ENCODE assay signal across 8 cellular contexts in genomic region chr7:92461027-92462003, GRCh38. TPM values are rescaled to one million over a fixed set of nuclear protein-coding genes. Genes with fewer than 3 reads are reported as not detected.
DNase-seq lines count a peak whose midpoint lies in the region; ATAC-seq, FAIRE-seq and TF ChIP-seq lines count a peak whose summit lies in the region.

No MANE protein-coding gene starts in this region.

- FAIRE-seq in GM12892 (lab: Jason Lieb, UNC): peak; percentile 93

- no peak overlapping the region for H3K4me3 Mint-ChIP-seq in activated T-helper 1 cell treated with anti-CD3 and anti-CD28 coated beads, Interleukin-12 subunit alpha, Interleukin-12 subunit beta, Interleukin-2, Interleukin-4 antibody, amounts not matched to agents 30 ng/mL and 10 ng/mL and 1 ng/mL, durations not matched to agents 14 hours and 24 hours and 36 hours

- peaks cover 6% of the 10 kb centered on the region for H3K36me3 Mint-ChIP-seq in activated T-helper 1 cell treated with anti-CD3 and anti-CD28 coated beads, Interleukin-12 subunit alpha, Interleukin-12 subunit beta, Interleukin-2, Interleukin-4 antibody, amounts not matched to agents 30 ng/mL and 10 ng/mL and 1 ng/mL, durations not matched to agents 14 hours and 24 hours and 36 hours (ENCODE audit: low read depth)

- no peaks in the 10 kb centered on the region for H3K4me1 Mint-ChIP-seq in activated T-helper 1 cell treated with anti-CD3 and anti-CD28 coated beads, Interleukin-12 subunit alpha, Interleukin-12 subunit beta, Interleukin-2, Interleukin-4 antibody, amounts not matched to agents 30 ng/mL and 10 ng/mL and 1 ng/mL, durations not matched to agents 14 hours and 24 hours and 36 hours (ENCODE audit: low read depth)

- H3K9me3 Mint-ChIP-seq in activated T-helper 1 cell treated with anti-CD3 and anti-CD28 coated beads, Interleukin-12 subunit alpha, Interleukin-12 subunit beta, Interleukin-2, Interleukin-4 antibody, amounts not matched to agents 30 ng/mL and 10 ng/mL and 1 ng/mL, durations not matched to agents 14 hours and 24 hours and 36 hours: no peaks in the 10 kb centered on the region

- H3K27me3 Mint-ChIP-seq in activated T-helper 1 cell treated with anti-CD3 and anti-CD28 coated beads, Interleukin-12 subunit alpha, Interleukin-12 subunit beta, Interleukin-2, Interleukin-4 antibody, amounts not matched to agents 30 ng/mL and 10 ng/mL and 1 ng/mL, durations not matched to agents 14 hours and 24 hours and 36 hours (ENCODE audit: insufficient read depth): no peaks in the 10 kb centered on the region

- H3K27ac Mint-ChIP-seq in activated T-helper 1 cell treated with anti-CD3 and anti-CD28 coated beads, Interleukin-12 subunit alpha, Interleukin-12 subunit beta, Interleukin-2, Interleukin-4 antibody, amounts not matched to agents 30 ng/mL and 10 ng/mL and 1 ng/mL, durations not matched to agents 14 hours and 24 hours and 36 hours: no peak overlapping the region

- DNase-seq in AG20443 (ENCODE audit: low spot score): peak; percentile 76
- peak; percentile 31 for DNase-seq in GM12892 (ENCODE audit: insufficient read length)
- peak; percentile 49 for DNase-seq in NCI-H2171 treated with DMSO at 0.1 percent for 48 hours (lab: John Stamatoyannopoulos, UW)
- peak; percentile 6 for DNase-seq in activated T-helper 1 cell treated with anti-CD3 and anti-CD28 coated beads, Interleukin-12 subunit alpha, Interleukin-12 subunit beta, Interleukin-2, Interleukin-4 antibody, amounts not matched to agents 30 ng/mL and 10 ng/mL and 1 ng/mL, durations not matched to agents 14 hours and 24 hours and 36 hours (ENCODE audit: low spot score)
- DNase-seq in left ventricle myocardium superior: no peak
- peak; percentile 9 to 20 for DNase-seq in stimulated activated CD4-positive, alpha-beta T cell treated with anti-CD3 and anti-CD28 coated beads, Interleukin-2, amount 100 ng/mL, for 24 hours

- intact Hi-C loops in activated T-helper 1 cell treated with anti-CD3 and anti-CD28 coated beads, Interleukin-12 subunit alpha, Interleukin-12 subunit beta, Interleukin-2, Interleukin-4 antibody, amounts not matched to agents 30 ng/mL and 10 ng/mL and 1 ng/mL, durations not matched to agents 14 hours and 24 hours and 36 hours (cut with micrococcal nuclease): loop anchor here (1.0 to 5.0 kb wide), 3 partner anchors 13 to 282 kb away; partner anchors contain the start of gene LRRD1
- intact Hi-C loops in left ventricle myocardium superior (cut with micrococcal nuclease): no loop called here

- ATAC-seq in HG03039 (IDR thresholded peaks at IDR 0.05; ENCODE audit: unreplicated experiment) (peak; percentile 59), left ventricle myocardium superior (peak; percentile 19), GM18873 (IDR thresholded peaks at IDR 0.05; ENCODE audit: low FRiP score, unreplicated experiment) (no peak)

- no peak for TF ChIP-seq POLR2A in GM12892 (IDR thresholded peaks at IDR 0.05; ENCODE audit: low read depth, low read length)

RNA-seq across cellular contexts. Expression of gene GATAD1, which starts 14.0 kb away (rescaled TPM):
- 18.1 TPM for polyA plus RNA-seq in GM12892 (2012; ENCODE audit: missing spikeins)
- 18.4 and 18.8 TPM in 2 replicates for total RNA-seq in activated T-helper 1 cell treated with anti-CD3 and anti-CD28 coated beads, Interleukin-12 subunit alpha, Interleukin-12 subunit beta, Interleukin-2, Interleukin-4 antibody, amounts not matched to agents 30 ng/mL and 10 ng/mL and 1 ng/mL, durations not matched to agents 14 hours and 24 hours and 36 hours
- total RNA-seq in left ventricle myocardium superior: 13.1 TPM

RNA-seq across cellular contexts. Expression of gene ERVW-1, which starts 16.4 kb away (rescaled TPM):
- polyA plus RNA-seq in GM12892 (2012; ENCODE audit: missing spikeins): 0.45 TPM
- total RNA-seq in activated T-helper 1 cell treated with anti-CD3 and anti-CD28 coated beads, Interleukin-12 subunit alpha, Interleukin-12 subunit beta, Interleukin-2, Interleukin-4 antibody, amounts not matched to agents 30 ng/mL and 10 ng/mL and 1 ng/mL, durations not matched to agents 14 hours and 24 hours and 36 hours: not detected in 2 replicates
- total RNA-seq in left ventricle myocardium superior: not detected
